8 cellular contexts compared by ENCODE assay signal in the genomic region with DNA sequence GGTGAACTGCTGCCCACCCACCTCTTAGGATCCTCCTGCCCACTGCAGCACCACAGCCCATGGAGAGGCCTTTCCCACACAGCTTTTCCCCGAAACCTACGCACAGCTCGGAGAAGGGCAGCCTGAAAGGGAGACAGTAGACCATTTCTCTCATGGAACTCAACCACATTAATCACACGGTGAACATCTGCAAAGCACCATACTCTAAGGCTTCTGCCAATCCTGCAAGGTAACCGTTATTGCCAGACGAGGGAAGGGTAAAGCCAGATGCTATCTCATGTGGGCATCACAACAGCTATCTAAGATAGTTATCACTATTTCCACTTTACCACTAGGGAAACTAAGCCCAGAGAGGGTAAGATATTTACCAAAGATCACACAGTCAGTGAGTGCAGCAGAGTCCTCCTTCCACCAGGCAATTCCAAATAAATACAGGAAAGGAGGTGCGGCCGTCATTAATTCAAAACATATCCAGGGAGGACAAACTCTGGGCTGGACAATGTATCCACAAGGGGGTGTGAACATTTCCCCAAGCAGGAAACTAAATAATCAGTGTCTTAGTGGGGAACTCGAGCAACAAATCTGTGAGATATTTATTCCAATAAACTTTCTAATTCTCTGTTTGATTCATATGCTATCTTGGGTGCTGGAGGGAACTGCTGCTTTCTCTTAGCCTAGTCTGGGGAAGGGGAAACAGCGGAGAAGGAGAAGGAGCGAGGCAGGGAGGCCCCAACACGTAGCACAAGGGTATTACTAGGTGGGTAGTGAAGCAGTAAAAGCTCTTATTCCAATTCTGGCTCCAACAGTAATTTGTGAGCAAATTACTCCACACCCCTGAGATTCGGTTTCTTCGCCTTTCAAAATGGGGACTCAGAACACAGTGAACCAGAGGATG. TPM values are rescaled to one million over a fixed set of nuclear protein-coding genes. Genes with fewer than 3 reads are reported as not detected.
DNase-seq lines count a peak whose midpoint lies in the region; ATAC-seq, FAIRE-seq and TF ChIP-seq lines count a peak whose summit lies in the region.

No MANE protein-coding gene starts in this region.

- DNase-seq in A549 (ENCODE audit: low read depth in 1 of 2, low spot score in 1 of 2), result no peak
- DNase-seq in K562 (ENCODE audit: extremely low read depth in 1 of 4, low spot score in 3 of 4), result no peak
- no peak for DNase-seq in memory B cell (ENCODE audit: low spot score in 2 of 2)
- DNase-seq in NCI-H345 treated with DMSO at 0.1 percent for 48 hours (lab: John Stamatoyannopoulos, UW; ENCODE audit: unreplicated experiment), result no peak
- no peak for DNase-seq in iPS-NIHi11 (ENCODE audit: low spot score)
- no peak for DNase-seq in NCI-H526 treated with DMSO at 0.1 percent for 48 hours (lab: John Stamatoyannopoulos, UW)

- no peak for TF ChIP-seq EP300 in A549 (IDR thresholded peaks at IDR 0.05)
- TF ChIP-seq EP300 in K562 (IDR thresholded peaks at IDR 0.05; ENCODE audit: low read length), result no peak

- BruUV-seq in K562 (replicated peaks; lab: Mats Ljungman, UMichigan), result TSS peak; percentile 87

- H4K20me1 ChIP-seq in K562 (replicated peaks; ENCODE audit: control insufficient read depth, insufficient read depth, low read length), result 0 out of 2 replicates have a peak, but pooled peaks cover 5% of the 10 kb centered on the region

- in situ Hi-C loops in K562 (cut with MboI), result no loop called here

- no peak for FAIRE-seq in A549 (lab: Jason Lieb, UNC)
- peak; percentile 26 for FAIRE-seq in K562 (lab: Jason Lieb, UNC)

- peak overlapping the region; percentile 92 to 97 for H3K9ac ChIP-seq in K562 (ENCODE audit: insufficient read depth in 1 of 2, low read depth in 2 of 2, low read length in 2 of 2)

- H3K36me3 ChIP-seq in HEK293 (ENCODE audit: control insufficient read depth in 2 of 2, insufficient read depth in 1 of 2, low read length in 2 of 2) (peaks cover 4 to 26% of the 10 kb centered on the region in 2 experiments; a peak in 2 of 3 replicates), K562 (ENCODE audit: control insufficient read depth, insufficient read depth, low read length) (peaks cover 50% of the 10 kb centered on the region)

- H3K4me2 ChIP-seq in A549, result peak overlapping the region; percentile 92
- peak overlapping the region; percentile 97 for H3K4me2 ChIP-seq in K562 (ENCODE audit: insufficient read depth, low read length)

- H3K4me1 ChIP-seq in A549, result peaks cover 28% of the 10 kb centered on the region
- no peaks in the 10 kb centered on the region for H3K4me1 ChIP-seq in HEK293 (ENCODE audit: control insufficient read depth, insufficient read depth, low read length)
- peaks cover 12 to 13% of the 10 kb centered on the region in 2 experiments; a peak in 4 of 5 replicates for H3K4me1 ChIP-seq in K562 (replicated peaks in 1 of 2; ENCODE audit: control insufficient read depth in 2 of 2, insufficient read depth in 2 of 2, low read length in 2 of 2)

- TF ChIP-seq POLR2A in A549 (IDR thresholded peaks at IDR 0.05; ENCODE audit: low read length), result no peak
- no peak for TF ChIP-seq POLR2A in K562 (conservative IDR thresholded peaks at IDR 0.05)

- ATAC-seq in A549 (no peak), K562 (no peak), memory B cell (ENCODE audit: low read depth) (no peak), HG02588 (IDR thresholded peaks at IDR 0.05; ENCODE audit: unreplicated experiment) (no peak)

- H3K9me1 ChIP-seq in K562 (ENCODE audit: control insufficient read depth, insufficient read depth, low read length), result no peaks in the 10 kb centered on the region

- H3K27me3 Mint-ChIP-seq in memory B cell, result no peaks in the 10 kb centered on the region

- peak overlapping the region; percentile 88 for H3K4me3 ChIP-seq in A549
- H3K4me3 ChIP-seq in HEK293 (ENCODE audit: low read depth, low read length), result peak overlapping the region; percentile 87
- peak overlapping the region; percentile 69 for H3K4me3 ChIP-seq in K562

- H3K9me3 ChIP-seq in A549 (no peaks in the 10 kb centered on the region), HEK293 (ENCODE audit: control insufficient read depth, insufficient read depth, low read depth, low read length) (no peaks in the 10 kb centered on the region), K562 (replicated peaks; ENCODE audit: control insufficient read depth, insufficient read depth, low read depth, low read length) (no peaks in the 10 kb centered on the region)

- H3K79me2 ChIP-seq in K562 (ENCODE audit: control insufficient read depth, insufficient read depth, low read length), result peaks cover 63% of the 10 kb centered on the region

- H3K4me3 Mint-ChIP-seq in memory B cell, result peak overlapping the region; percentile 89

- H3K36me3 Mint-ChIP-seq in memory B cell, result no peaks in the 10 kb centered on the region

- H2AFZ ChIP-seq in K562 (ENCODE audit: low read depth, low read length), result peak overlapping the region; percentile 55

- no peaks in the 10 kb centered on the region for H3K9me3 Mint-ChIP-seq in memory B cell

- POLR2A ChIA-PET in A549 (lab: Yijun Ruan, JAX) (no interaction called here), HEK293 (lab: Yijun Ruan, JAX) (interaction anchor here (0.9 to 2.0 kb wide), 3 partner anchors 71 to 294 kb away, joined by 3 to 14 read pairs (median 4); partner anchors contain the start of gene CARHSP1), K562 (lab: Yijun Ruan, JAX) (interaction anchor here (0.7 to 2.0 kb wide), 6 partner anchors 9 to 294 kb away, joined by 3 to 6 read pairs (median 4); partner anchors contain the start of gene HAPSTR1)

- CTCF ChIA-PET in A549 (lab: Yijun Ruan, JAX), result interaction anchor here (0.8 to 2.6 kb wide), 8 partner anchors 10 to 229 kb away, joined by 3 to 36 read pairs (median 3); no protein-coding TSS in a partner anchor
- CTCF ChIA-PET in HEK293 (lab: Yijun Ruan, JAX), result interaction anchor here (0.6 to 2.9 kb wide), 4 partner anchors 16 to 213 kb away, joined by 3 to 12 read pairs (median 6); no protein-coding TSS in a partner anchor
- CTCF ChIA-PET in K562 (lab: Yijun Ruan, JAX; ENCODE audit: low intra/inter-chr PET ratio), result no interaction called here

- H3K27ac Mint-ChIP-seq in memory B cell, result peak overlapping the region; percentile 95

- no peaks in the 10 kb centered on the region for H3K27me3 ChIP-seq in K562 (ENCODE audit: control insufficient read depth in 2 of 2, insufficient read depth in 2 of 2, low read length in 2 of 2)

- WGBS in A549 (ENCODE audit: missing lambda C conversion rate), result 46% methylated on average over 14 of the region's 14 CpGs
- WGBS in K562 (ENCODE audit: insufficient coverage, low coverage, missing lambda C conversion rate), result 27% methylated on average over 14 of the region's 14 CpGs

- H3K27ac ChIP-seq in A549 (peak overlapping the region; percentile 95 to 96), HEK293 (ENCODE audit: extremely low read depth, low read depth, low read length) (no peak overlapping the region; the same call in 1 of the 2 replicates), K562 (ENCODE audit: extremely low read depth, low read depth, low read length) (peak overlapping the region; percentile 63)

- TF ChIP-seq RAD21 in A549 (conservative IDR thresholded peaks at IDR 0.05 in 1 of 2, IDR thresholded peaks at IDR 0.05 in 1 of 2), result no peak
- no peak for TF ChIP-seq RAD21 in K562 (CRISPR knock-in tag; conservative IDR thresholded peaks at IDR 0.05 in 1 of 2, IDR thresholded peaks at IDR 0.05 in 1 of 2)

- TF ChIP-seq CTCF in A549 (IDR thresholded peaks at IDR 0.05) (no peak), HEK293 (tag by site-specific recombination; IDR thresholded peaks at IDR 0.05) (no peak), K562 (IDR thresholded peaks at IDR 0.05 in 2 of 3, conservative IDR thresholded peaks at IDR 0.05 in 1 of 3; ENCODE audit: insufficient read depth in 2 of 3, low read depth in 1 of 3, low read length in 3 of 3) (no peak; a peak in 1 of 6 replicates)

- H3K4me1 Mint-ChIP-seq in memory B cell, result peaks cover 19% of the 10 kb centered on the region

- intact Hi-C loops in K562 (cut with micrococcal nuclease), result loop anchor here (5.0 kb wide), 2 partner anchors 86 to 139 kb away; partner anchors contain the start of gene LITAFD

RNA-seq across cellular contexts. Expression of gene TMEM186, which starts 0.7 kb away (rescaled TPM):
- polyA plus RNA-seq in A549 (2011; rRNA removed), result 10.9 and 12.1 TPM in 2 replicates
- polyA plus RNA-seq in A549 (2012; cell fraction: cytosol; rRNA removed), result 10.2 and 10.4 TPM in 2 replicates
- 5.3 and 7.4 TPM in 2 replicates for polyA plus RNA-seq in A549 (2012; cell fraction: nucleus; rRNA removed)
- polyA plus RNA-seq in A549 (2017; fragmentation: RNase III; extraction: RNeasy Plus Mini Kit Qiagen cat#74134 plus additional on column Dnase treatment), result 11.5 to 12.7 TPM (median 12.0 TPM) in 3 replicates
- polyA minus RNA-seq in A549 (2011; rRNA and poly(A)+ RNA removed), result 6.7 and 8.1 TPM in 2 replicates
- total RNA-seq in K562 (2011; cell fraction: chromatin; rRNA removed; ENCODE audit: low replicate concordance), result 12.4 and 19.3 TPM in 2 replicates
- total RNA-seq in K562 (2011; cell fraction: nucleolus; rRNA removed), result 17.0 and 19.2 TPM in 2 replicates
- total RNA-seq in K562 (2011; cell fraction: nucleoplasm; rRNA removed), result 21.9 and 24.2 TPM in 2 replicates
- 10.1 and 11.2 TPM in 2 replicates for total RNA-seq in K562 (2014; rRNA removed)
- 13.1 and 15.4 TPM in 2 replicates for total RNA-seq in K562 (2014; rRNA removed; fragmentation: Illumina TruSeq; extraction: Trizol)
- 10.1 and 11.0 TPM in 2 replicates for total RNA-seq in K562 (2015; rRNA removed; fragmentation: Illumina TruSeq; extraction: Trizol)
- 17.8 TPM in 2 replicates for total RNA-seq in K562 (2021)
- 14.9 and 16.4 TPM in 2 replicates for polyA plus RNA-seq in K562 (2011; rRNA removed)
- 15.7 and 17.1 TPM in 2 replicates for polyA plus RNA-seq in K562 (2011; cell fraction: cytosol; rRNA removed)
- 14.9 and 17.5 TPM in 2 replicates for polyA plus RNA-seq in K562 (2011; cell fraction: nucleus; rRNA removed)
- polyA plus RNA-seq in K562 (2012), result 15.0 and 20.4 TPM in 2 replicates
- 16.2 and 19.7 TPM in 2 replicates for polyA plus RNA-seq in K562 (2014; fragmentation: Illumina TruSeq; extraction: Trizol)
- polyA plus RNA-seq in K562 (2014; fragmentation: Nextera tagmentation; extraction: Ambion mirVana), result 10 to 100 TPM; 27.3 to 33.4 TPM
- polyA plus RNA-seq in K562 (2014; rRNA removed), result 17.3 and 18.5 TPM in 2 replicates
- polyA minus RNA-seq in K562 (2011; rRNA and poly(A)+ RNA removed), result 12.7 and 13.4 TPM in 2 replicates
- 4.6 and 4.8 TPM in 2 replicates for polyA minus RNA-seq in K562 (2011; cell fraction: cytosol; rRNA and poly(A)+ RNA removed)
- 4.3 and 8.0 TPM in 2 replicates for polyA minus RNA-seq in K562 (2011; cell fraction: nucleus; rRNA and poly(A)+ RNA removed)

RNA-seq across cellular contexts. Expression of gene PMM2, which starts 0.9 kb away (rescaled TPM):
- 46.4 and 56.6 TPM in 2 replicates for polyA plus RNA-seq in A549 (2011; rRNA removed)
- polyA plus RNA-seq in A549 (2012; cell fraction: cytosol; rRNA removed), result 33.7 and 36.1 TPM in 2 replicates
- 36.3 and 50.6 TPM in 2 replicates for polyA plus RNA-seq in A549 (2012; cell fraction: nucleus; rRNA removed)
- 72.4 to 82.3 TPM (median 72.5 TPM) in 3 replicates for polyA plus RNA-seq in A549 (2017; fragmentation: RNase III; extraction: RNeasy Plus Mini Kit Qiagen cat#74134 plus additional on column Dnase treatment)
- polyA minus RNA-seq in A549 (2011; rRNA and poly(A)+ RNA removed), result 18.7 and 21.9 TPM in 2 replicates
- total RNA-seq in K562 (2011; cell fraction: chromatin; rRNA removed; ENCODE audit: low replicate concordance), result 104 and 130 TPM in 2 replicates
- total RNA-seq in K562 (2011; cell fraction: nucleolus; rRNA removed), result 64.9 and 66.9 TPM in 2 replicates
- 106 and 149 TPM in 2 replicates for total RNA-seq in K562 (2011; cell fraction: nucleoplasm; rRNA removed)
- total RNA-seq in K562 (2014; rRNA removed), result 17.8 and 30.4 TPM in 2 replicates
- 29.8 and 33.9 TPM in 2 replicates for total RNA-seq in K562 (2014; rRNA removed; fragmentation: Illumina TruSeq; extraction: Trizol)
- 37.6 and 42.7 TPM in 2 replicates for total RNA-seq in K562 (2015; rRNA removed; fragmentation: Illumina TruSeq; extraction: Trizol)
- 28.9 and 32.0 TPM in 2 replicates for total RNA-seq in K562 (2021)
- polyA plus RNA-seq in K562 (2011; rRNA removed), result 16.3 and 21.1 TPM in 2 replicates
- polyA plus RNA-seq in K562 (2011; cell fraction: cytosol; rRNA removed), result 11.9 and 14.4 TPM in 2 replicates
- polyA plus RNA-seq in K562 (2011; cell fraction: nucleus; rRNA removed), result 24.1 and 29.4 TPM in 2 replicates
- polyA plus RNA-seq in K562 (2012), result 20.8 and 23.0 TPM in 2 replicates
- 27.2 and 34.0 TPM in 2 replicates for polyA plus RNA-seq in K562 (2014; fragmentation: Illumina TruSeq; extraction: Trizol)
- 1 to 10 TPM; 5.6 to 7.8 TPM for polyA plus RNA-seq in K562 (2014; fragmentation: Nextera tagmentation; extraction: Ambion mirVana)
- polyA plus RNA-seq in K562 (2014; rRNA removed), result 25.9 and 27.1 TPM in 2 replicates
- polyA minus RNA-seq in K562 (2011; rRNA and poly(A)+ RNA removed), result 18.4 and 27.8 TPM in 2 replicates
- 10.2 and 16.6 TPM in 2 replicates for polyA minus RNA-seq in K562 (2011; cell fraction: cytosol; rRNA and poly(A)+ RNA removed)
- polyA minus RNA-seq in K562 (2011; cell fraction: nucleus; rRNA and poly(A)+ RNA removed), result 22.2 and 42.1 TPM in 2 replicates
